ENCODE assay signal across 11 cellular contexts in genomic region chr14:65470404-65470880, GRCh38. TPM values are rescaled to one million over a fixed set of nuclear protein-coding genes. Genes with fewer than 3 reads are reported as not detected.
DNase-seq lines count a peak whose midpoint lies in the region; ATAC-seq and TF ChIP-seq lines count a peak whose summit lies in the region.
"Had no signal": no experiment of that assay in that cellular context is flagged by ENCODE, and none has a peak within 500 bp of the region (broad histone marks: within the 10 kb centered on the region; RNA-seq: fewer than 3 reads in every experiment).

No MANE protein-coding gene starts in this region.

- ATAC-seq in HG02870 (IDR thresholded peaks at IDR 0.05; ENCODE audit: unreplicated experiment), result peak; percentile 28
- peak; percentile 50 for ATAC-seq in WTC11
- ATAC-seq in stimulated activated naive CD8-positive, alpha-beta T cell treated with anti-CD3 and anti-CD28 coated beads, Interleukin-15, Interleukin-2, amounts not matched to agents 100 U/mL and 50 U/mL, for 24 hours, result peak; percentile 40

- H3K27me3 Mint-ChIP-seq in WTC11 (ENCODE audit: low read depth), result no peaks in the 10 kb centered on the region

- POLR2A ChIA-PET in WTC11 (lab: Charles Lee), result interaction anchor here (0.5 to 0.7 kb wide), 2 partner anchors 41 to 494 kb away, joined by 3 read pairs; no protein-coding TSS in a partner anchor

- CTCF ChIA-PET in WTC11 (lab: Charles Lee), result no interaction called here

- DNase-seq in NCI-H2227 (lab: John Stamatoyannopoulos, UW; ENCODE audit: unreplicated experiment) (peak; percentile 19), NCI-H2227 treated with DMSO at 0.1 percent for 48 hours (lab: John Stamatoyannopoulos, UW) (no peak), WTC11 (ENCODE audit: low spot score) (peak; percentile 38), dermis blood vessel endothelial cell (no peak), cardiac septum (ENCODE audit: low spot score) (no peak)
- DNase-seq in stimulated activated naive CD8-positive, alpha-beta T cell treated with anti-CD3 and anti-CD28 coated beads, Interleukin-15, Interleukin-2, amounts not matched to agents 100 U/mL and 50 U/mL, for 24 hours, result no peak
- no peak for DNase-seq in stimulated activated CD4-positive, alpha-beta T cell treated with anti-CD3 and anti-CD28 coated beads, Interleukin-2, amount 100 ng/mL, for 48 hours
- DNase-seq: activated CD4-positive, alpha-beta T cell treated with anti-CD3 and anti-CD28 coated beads, Interleukin-2, amount 50 U/mL, for 48 hours; NCI-H1930; occipital lobe had no signal

- H3K36me3 Mint-ChIP-seq in WTC11, result no peaks in the 10 kb centered on the region

- TF ChIP-seq CTCF in WTC11 (IDR thresholded peaks at IDR 0.05), result no peak

- intact Hi-C loops in cardiac septum (cut with DNase I), result no loop called here

- H3K4me3 Mint-ChIP-seq in WTC11, result no peak overlapping the region

- peaks cover 53% of the 10 kb centered on the region for H3K4me1 Mint-ChIP-seq in WTC11

- H3K9me3 Mint-ChIP-seq in WTC11, result no peaks in the 10 kb centered on the region

- no peak overlapping the region for H3K27ac Mint-ChIP-seq in WTC11

TF ChIP-seq in WTC11, 78 proteins besides CTCF, POLR2A, EP300 and RAD21:
- TF ChIP-seq, protein P1, sequence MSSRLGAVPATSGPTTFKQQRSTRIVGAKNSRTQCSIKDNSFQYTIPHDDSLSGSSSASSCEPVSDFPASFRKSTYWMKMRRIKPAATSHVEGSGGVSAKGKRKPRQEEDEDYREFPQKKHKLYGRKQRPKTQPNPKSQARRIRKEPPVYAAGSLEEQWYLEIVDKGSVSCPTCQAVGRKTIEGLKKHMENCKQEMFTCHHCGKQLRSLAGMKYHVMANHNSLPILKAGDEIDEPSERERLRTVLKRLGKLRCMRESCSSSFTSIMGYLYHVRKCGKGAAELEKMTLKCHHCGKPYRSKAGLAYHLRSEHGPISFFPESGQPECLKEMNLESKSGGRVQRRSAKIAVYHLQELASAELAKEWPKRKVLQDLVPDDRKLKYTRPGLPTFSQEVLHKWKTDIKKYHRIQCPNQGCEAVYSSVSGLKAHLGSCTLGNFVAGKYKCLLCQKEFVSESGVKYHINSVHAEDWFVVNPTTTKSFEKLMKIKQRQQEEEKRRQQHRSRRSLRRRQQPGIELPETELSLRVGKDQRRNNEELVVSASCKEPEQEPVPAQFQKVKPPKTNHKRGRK (CRISPR knock-in tag; IDR thresholded peaks at IDR 0.05; ENCODE audit: borderline replicate concordance), result no peak
- TF ChIP-seq ZBTB21 (CRISPR knock-in tag; IDR thresholded peaks at IDR 0.05; ENCODE audit: borderline replicate concordance), result 0 out of 2 replicates have a peak, but pooled peaks have one; percentile 30

RNA-seq across cellular contexts. Expression of gene FUT8, which starts 57.9 kb away (rescaled TPM):
- total RNA-seq in WTC11 (2021) (28.6 to 37.9 TPM (median 31.9 TPM) in 3 replicates), dermis blood vessel endothelial cell (15.0 and 15.1 TPM in 2 replicates), cardiac septum (12.5 TPM)

Comparison
In these comparisons a context has a peak if more than half of its experiments do, and no peak if none do; other contexts are left out.
1. DNase-seq: peak in NCI-H2227 (single experiment) and WTC11 (single experiment); none in NCI-H2227 treated with DMSO at 0.1 percent for 48 hours (single experiment), stimulated activated naive CD8-positive, alpha-beta T cell treated with anti-CD3 and anti-CD28 coated beads, Interleukin-15, Interleukin-2, amounts not matched to agents 100 U/mL and 50 U/mL, for 24 hours (single experiment), stimulated activated CD4-positive, alpha-beta T cell treated with anti-CD3 and anti-CD28 coated beads, Interleukin-2, amount 100 ng/mL, for 48 hours (0 of 2), dermis blood vessel endothelial cell (single experiment) and cardiac septum (single experiment).
2. Peak in every context shown above with its lines, with median percentiles within 50 percentile points of each other: ATAC-seq.